ENCODE assay signal across 8 cellular contexts in the genomic region with DNA sequence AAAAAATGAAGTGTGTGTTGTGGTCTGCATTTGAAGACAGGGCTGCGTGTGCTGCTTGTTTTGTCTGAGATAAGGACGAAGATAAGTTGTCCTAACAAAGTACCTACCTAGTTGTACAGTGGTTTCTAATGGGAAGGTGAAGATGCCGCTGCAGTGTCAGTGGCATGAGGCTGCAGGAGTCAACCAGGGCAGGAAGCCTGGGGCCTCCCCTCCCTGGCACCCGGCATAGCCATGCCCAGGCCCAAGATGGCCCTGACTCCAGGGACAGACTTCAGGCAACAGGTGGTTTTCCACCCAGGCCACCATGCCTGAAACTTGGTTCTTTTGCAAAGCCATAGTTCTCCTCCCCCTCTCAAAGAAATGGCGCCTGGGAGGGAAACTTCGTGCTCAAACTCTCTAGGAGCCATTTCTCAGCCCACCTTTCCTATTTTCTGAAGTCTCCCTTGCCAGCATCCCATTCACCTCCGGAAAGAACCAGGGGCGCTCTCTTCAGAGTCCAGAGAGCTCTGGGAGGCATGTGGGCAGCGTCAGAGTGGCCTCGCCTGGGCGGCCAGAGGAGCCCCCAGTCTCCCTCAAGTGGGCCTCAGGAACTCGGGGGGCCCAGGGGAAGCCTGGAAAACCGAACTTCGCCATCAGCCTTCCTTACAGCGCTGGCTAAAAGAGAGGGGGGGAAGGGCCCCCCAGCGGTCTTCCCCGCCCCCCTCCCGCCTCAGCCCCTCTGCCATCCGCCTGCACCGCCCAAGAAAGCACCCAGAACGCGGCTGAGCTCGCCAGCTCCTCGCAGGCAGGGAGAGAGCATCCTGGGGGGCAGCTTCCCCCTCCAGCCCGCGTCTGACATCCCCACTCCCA. TPM values are rescaled to one million over a fixed set of nuclear protein-coding genes. Genes with fewer than 3 reads are reported as not detected.
A peak's percentile ranks its signal among the peaks of the same experiment; 100 is the strongest.
DNase-seq lines count a peak whose midpoint lies in the region; ATAC-seq and TF ChIP-seq lines count a peak whose summit lies in the region.

No MANE protein-coding gene starts in this region.

- peaks cover 6 to 63% (median 47%) of the 10 kb centered on the region in 4 donors for H3K4me1 Mint-ChIP-seq in CD4-positive, CD25-positive, alpha-beta regulatory T cell
- H3K4me1 Mint-ChIP-seq in stimulated activated effector memory CD8-positive, alpha-beta T cell treated with anti-CD3 and anti-CD28 coated beads, Interleukin-12 subunit alpha, Interleukin-12 subunit beta, amount 100 ng/mL, for 72 hours, result peaks cover 46% of the 10 kb centered on the region

- peaks cover 5% of the 10 kb centered on the region for H3K27me3 Mint-ChIP-seq in CD4-positive, CD25-positive, alpha-beta regulatory T cell

- ATAC-seq in CD4-positive, CD25-positive, alpha-beta regulatory T cell (ENCODE audit: low read depth in 2 of 2), result no peak
- ATAC-seq in stimulated activated effector memory CD8-positive, alpha-beta T cell treated with anti-CD3 and anti-CD28 coated beads, Interleukin-12 subunit alpha, Interleukin-12 subunit beta, amount 100 ng/mL, for 72 hours, result no peak
- no peak for ATAC-seq in GM21825 (IDR thresholded peaks at IDR 0.05; ENCODE audit: unreplicated experiment)

- WGBS in liver, result 48% methylated on average over 26 of the region's 26 CpGs

- peaks cover 5% of the 10 kb centered on the region for H3K36me3 Mint-ChIP-seq in CD4-positive, CD25-positive, alpha-beta regulatory T cell
- H3K36me3 Mint-ChIP-seq in stimulated activated effector memory CD8-positive, alpha-beta T cell treated with anti-CD3 and anti-CD28 coated beads, Interleukin-12 subunit alpha, Interleukin-12 subunit beta, amount 100 ng/mL, for 72 hours, result peaks cover 23% of the 10 kb centered on the region

- H4K20me1 ChIP-seq in OCI-LY3 (ENCODE audit: insufficient read depth, low read length), result no peaks in the 10 kb centered on the region

- peak overlapping the region; percentile 94 for H2AFZ ChIP-seq in OCI-LY3 (ENCODE audit: low read depth, low read length)

- H3K27ac ChIP-seq in CD4-positive, CD25-positive, alpha-beta regulatory T cell (ENCODE audit: insufficient read depth, low read length, poor library complexity, severe bottlenecking), result peak overlapping the region; percentile 65
- H3K27ac ChIP-seq in OCI-LY3 (ENCODE audit: low read length) (peak overlapping the region; percentile 59), ascending aorta (peak overlapping the region; percentile 91), liver (ENCODE audit: low read depth in 1 of 2, low read length in 2 of 2) (peak overlapping the region in 1 of 2 donors; percentile 9)

- TF ChIP-seq CTCF in OCI-LY3 (IDR thresholded peaks at IDR 0.05; ENCODE audit: low read depth, low read length) (no peak), ascending aorta (IDR thresholded peaks at IDR 0.05) (no peak), liver (IDR thresholded peaks at IDR 0.05; ENCODE audit: low read depth, low read length, missing input control) (no peak)

- H3K9me3 Mint-ChIP-seq in CD4-positive, CD25-positive, alpha-beta regulatory T cell, result no peaks in the 10 kb centered on the region
- H3K9me3 Mint-ChIP-seq in stimulated activated effector memory CD8-positive, alpha-beta T cell treated with anti-CD3 and anti-CD28 coated beads, Interleukin-12 subunit alpha, Interleukin-12 subunit beta, amount 100 ng/mL, for 72 hours, result no peaks in the 10 kb centered on the region

- H3K9ac ChIP-seq in OCI-LY3 (ENCODE audit: low read length) (peak overlapping the region; percentile 82), liver (ENCODE audit: low read depth in 1 of 2, low read length in 2 of 2) (no peak overlapping the region)

- no peak overlapping the region for H3K4me3 ChIP-seq in CD4-positive, CD25-positive, alpha-beta regulatory T cell (ENCODE audit: low read depth, low read length)
- H3K4me3 ChIP-seq in OCI-LY3 (ENCODE audit: low read length), result peak overlapping the region; percentile 95
- peak overlapping the region; percentile 93 to 95 for H3K4me3 ChIP-seq in ascending aorta
- H3K4me3 ChIP-seq in liver (ENCODE audit: low read depth in 1 of 3, low read length in 3 of 3), result peak overlapping the region in 2 of 3 donors; percentile 45 to 94

- peak overlapping the region; percentile 76 to 92 (median 88) for H3K27ac Mint-ChIP-seq in CD4-positive, CD25-positive, alpha-beta regulatory T cell
- H3K27ac Mint-ChIP-seq in stimulated activated effector memory CD8-positive, alpha-beta T cell treated with anti-CD3 and anti-CD28 coated beads, Interleukin-12 subunit alpha, Interleukin-12 subunit beta, amount 100 ng/mL, for 72 hours, result peak overlapping the region; percentile 96

- peak overlapping the region; percentile 89 for H3K4me2 ChIP-seq in OCI-LY3 (ENCODE audit: low read length)

- peak overlapping the region; percentile 85 to 94 (median 90) for H3K4me3 Mint-ChIP-seq in CD4-positive, CD25-positive, alpha-beta regulatory T cell
- peak overlapping the region; percentile 86 for H3K4me3 Mint-ChIP-seq in stimulated activated effector memory CD8-positive, alpha-beta T cell treated with anti-CD3 and anti-CD28 coated beads, Interleukin-12 subunit alpha, Interleukin-12 subunit beta, amount 100 ng/mL, for 72 hours

- H3K36me3 ChIP-seq in CD4-positive, CD25-positive, alpha-beta regulatory T cell (ENCODE audit: control insufficient read depth, insufficient read depth, low read length), result no peaks in the 10 kb centered on the region
- H3K36me3 ChIP-seq in OCI-LY3 (replicated peaks; ENCODE audit: low read depth, low read length), result no peaks in the 10 kb centered on the region
- no peaks in the 10 kb centered on the region for H3K36me3 ChIP-seq in ascending aorta
- H3K36me3 ChIP-seq in liver (ENCODE audit: control insufficient read depth in 4 of 4, insufficient read depth in 3 of 4, low read depth in 1 of 4, low read length in 3 of 4), result no peaks in the 10 kb centered on the region

- peak in 2 of 3 donors; percentile 4 to 30 for DNase-seq in CD4-positive, CD25-positive, alpha-beta regulatory T cell
- DNase-seq in ascending aorta (ENCODE audit: low spot score in 2 of 2), result no peak
- DNase-seq in stimulated activated effector memory CD8-positive, alpha-beta T cell treated with anti-CD3 and anti-CD28 coated beads, Interleukin-12 subunit alpha, Interleukin-12 subunit beta, amount 100 ng/mL, for 72 hours (ENCODE audit: low spot score in 2 of 2), result peak in 1 of 2 donors; percentile 59
- DNase-seq in occipital lobe (lab: John Stamatoyannopoulos, UW), result no peak
- no peak for DNase-seq in dedifferentiated amniotic fluid mesenchymal stem cell (ENCODE audit: extremely low spot score)

- H3K9me3 ChIP-seq in CD4-positive, CD25-positive, alpha-beta regulatory T cell (ENCODE audit: control insufficient read depth in 2 of 2, low read length in 2 of 2), result no peaks in the 10 kb centered on the region
- H3K9me3 ChIP-seq in OCI-LY3 (ENCODE audit: insufficient read depth, low read length) (no peaks in the 10 kb centered on the region), ascending aorta (no peaks in the 10 kb centered on the region), liver (ENCODE audit: control insufficient read depth in 4 of 4, low read length in 3 of 4) (no peaks in the 10 kb centered on the region)

- H3K27me3 ChIP-seq in CD4-positive, CD25-positive, alpha-beta regulatory T cell (ENCODE audit: control insufficient read depth, insufficient read depth, low read length), result no peaks in the 10 kb centered on the region
- no peaks in the 10 kb centered on the region for H3K27me3 ChIP-seq in OCI-LY3 (ENCODE audit: low read depth, low read length)
- H3K27me3 ChIP-seq in ascending aorta, result no peaks in the 10 kb centered on the region
- no peaks in the 10 kb centered on the region for H3K27me3 ChIP-seq in liver (ENCODE audit: control insufficient read depth in 4 of 4, insufficient read depth in 4 of 4, low read length in 3 of 4)

- peaks cover 11% of the 10 kb centered on the region for H3K79me2 ChIP-seq in OCI-LY3 (ENCODE audit: low read length)

- TF ChIP-seq RAD21 in liver (IDR thresholded peaks at IDR 0.05), result no peak

- peaks cover 42% of the 10 kb centered on the region for H3K4me1 ChIP-seq in CD4-positive, CD25-positive, alpha-beta regulatory T cell (ENCODE audit: control insufficient read depth, insufficient read depth, low read length, poor library complexity, severe bottlenecking)
- H3K4me1 ChIP-seq in OCI-LY3 (ENCODE audit: low read length), result peaks cover 12% of the 10 kb centered on the region
- peaks cover 14 to 36% of the 10 kb centered on the region in 2 donors for H3K4me1 ChIP-seq in ascending aorta
- H3K4me1 ChIP-seq in liver (ENCODE audit: control insufficient read depth in 4 of 4, insufficient read depth in 4 of 4, low read length in 3 of 4), result peaks cover 0 to 13% (median 6%) of the 10 kb centered on the region in 4 donors

- intact Hi-C loops in ascending aorta (cut with DNase I), result loop anchor here (2.0 to 5.0 kb wide), 3 partner anchors 100 to 532 kb away; partner anchors contain the start of gene COMTD1

TF ChIP-seq in liver, 16 proteins besides CTCF, POLR2A, EP300 and RAD21 (continues in another document):
- TF ChIP-seq FOXA2 (IDR thresholded peaks at IDR 0.05) (no peak), JUND (IDR thresholded peaks at IDR 0.05) (no peak), YY1 (IDR thresholded peaks at IDR 0.05) (no peak), SP1 (IDR thresholded peaks at IDR 0.05) (no peak), HNF4A (conservative IDR thresholded peaks at IDR 0.05) (no peak), TAF1 (conservative IDR thresholded peaks at IDR 0.05) (no peak), FOXA1 (IDR thresholded peaks at IDR 0.05) (no peak)
- TF ChIP-seq, protein P1, sequence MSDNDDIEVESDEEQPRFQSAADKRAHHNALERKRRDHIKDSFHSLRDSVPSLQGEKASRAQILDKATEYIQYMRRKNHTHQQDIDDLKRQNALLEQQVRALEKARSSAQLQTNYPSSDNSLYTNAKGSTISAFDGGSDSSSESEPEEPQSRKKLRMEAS (IDR thresholded peaks at IDR 0.05), result no peak
- TF ChIP-seq, protein P2, sequence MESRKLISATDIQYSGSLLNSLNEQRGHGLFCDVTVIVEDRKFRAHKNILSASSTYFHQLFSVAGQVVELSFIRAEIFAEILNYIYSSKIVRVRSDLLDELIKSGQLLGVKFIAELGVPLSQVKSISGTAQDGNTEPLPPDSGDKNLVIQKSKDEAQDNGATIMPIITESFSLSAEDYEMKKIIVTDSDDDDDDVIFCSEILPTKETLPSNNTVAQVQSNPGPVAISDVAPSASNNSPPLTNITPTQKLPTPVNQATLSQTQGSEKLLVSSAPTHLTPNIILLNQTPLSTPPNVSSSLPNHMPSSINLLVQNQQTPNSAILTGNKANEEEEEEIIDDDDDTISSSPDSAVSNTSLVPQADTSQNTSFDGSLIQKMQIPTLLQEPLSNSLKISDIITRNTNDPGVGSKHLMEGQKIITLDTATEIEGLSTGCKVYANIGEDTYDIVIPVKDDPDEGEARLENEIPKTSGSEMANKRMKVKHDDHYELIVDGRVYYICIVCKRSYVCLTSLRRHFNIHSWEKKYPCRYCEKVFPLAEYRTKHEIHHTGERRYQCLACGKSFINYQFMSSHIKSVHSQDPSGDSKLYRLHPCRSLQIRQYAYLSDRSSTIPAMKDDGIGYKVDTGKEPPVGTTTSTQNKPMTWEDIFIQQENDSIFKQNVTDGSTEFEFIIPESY (IDR thresholded peaks at IDR 0.05), result no peak

RNA-seq across cellular contexts. Expression of gene KAT6B, which starts 2.0 kb away (rescaled TPM):
- 67.1 TPM for total RNA-seq in CD4-positive, CD25-positive, alpha-beta regulatory T cell
- polyA plus RNA-seq in CD4-positive, CD25-positive, alpha-beta regulatory T cell, result 10 to 100 TPM; 14.5 to 18.8 (median 15.8) TPM
- total RNA-seq in ascending aorta (41.1 TPM), liver (10 to 100 TPM; 11.0 to 21.2 TPM), occipital lobe (304 TPM)
- 1 to 10 TPM; 2.0 to 6.6 TPM for polyA plus RNA-seq in liver

Comparison
In these comparisons a context has a peak if more than half of its experiments do, and no peak if none do; other contexts are left out.
1. DNase-seq: peak in CD4-positive, CD25-positive, alpha-beta regulatory T cell (2 of 3); none in ascending aorta (0 of 2), occipital lobe (single experiment) and dedifferentiated amniotic fluid mesenchymal stem cell (single experiment).